Comparison of ENCODE assay signal across 8 cellular contexts in genomic region chr9:137222190-137223077, GRCh38.
DNase-seq lines count a peak whose midpoint lies in the region; ATAC-seq lines count a peak whose summit lies in the region.

TSS of gene RNF208 (minus strand) at chr9:137222240. CDS start at chr9:137221212, 1,028 bp downstream.

- H3K4me1 ChIP-seq in iPS-18a (ENCODE audit: control insufficient read depth, low read depth, low read length), result no peaks in the 10 kb centered on the region

- peaks cover 12% of the 10 kb centered on the region for H3K4me1 Mint-ChIP-seq in activated naive CD8-positive, alpha-beta T cell treated with anti-CD3 and anti-CD28 coated beads, Interleukin-2, amount 50 U/mL, for 24 hours
- H3K4me1 Mint-ChIP-seq in stimulated activated naive B cell treated with anti-CD40 and anti-IgM and Interleukin-4, amounts not matched to agents 10 μg/mL and 1 μg/mL and 100 μg/mL, for 72 hours, result peaks cover 11 to 25% of the 10 kb centered on the region in 2 donors

- peak within 1 kb of the TSS; percentile 60 for H3K27ac Mint-ChIP-seq in activated naive CD8-positive, alpha-beta T cell treated with anti-CD3 and anti-CD28 coated beads, Interleukin-2, amount 50 U/mL, for 24 hours
- H3K27ac Mint-ChIP-seq in stimulated activated naive B cell treated with anti-CD40 and anti-IgM and Interleukin-4, amounts not matched to agents 10 μg/mL and 1 μg/mL and 100 μg/mL, for 72 hours, result peak within 1 kb of the TSS; percentile 91

- no peaks in the 10 kb centered on the region for H3K9me3 Mint-ChIP-seq in activated naive CD8-positive, alpha-beta T cell treated with anti-CD3 and anti-CD28 coated beads, Interleukin-2, amount 50 U/mL, for 24 hours
- no peaks in the 10 kb centered on the region for H3K9me3 Mint-ChIP-seq in stimulated activated naive B cell treated with anti-CD40 and anti-IgM and Interleukin-4, amounts not matched to agents 10 μg/mL and 1 μg/mL and 100 μg/mL, for 72 hours

- peak within 1 kb of the TSS; percentile 75 for H3K4me3 ChIP-seq in iPS-18a (ENCODE audit: low read length)

- no peaks in the 10 kb centered on the region for H3K36me3 Mint-ChIP-seq in activated naive CD8-positive, alpha-beta T cell treated with anti-CD3 and anti-CD28 coated beads, Interleukin-2, amount 50 U/mL, for 24 hours (ENCODE audit: low read depth)
- H3K36me3 Mint-ChIP-seq in stimulated activated naive B cell treated with anti-CD40 and anti-IgM and Interleukin-4, amounts not matched to agents 10 μg/mL and 1 μg/mL and 100 μg/mL, for 72 hours, result peaks cover 0 to 5% of the 10 kb centered on the region in 2 donors

- DNase-seq in activated naive CD8-positive, alpha-beta T cell treated with anti-CD3 and anti-CD28 coated beads, Interleukin-2, amount 50 U/mL, for 24 hours, result no peak
- no peak for DNase-seq in stimulated activated naive B cell treated with anti-CD40 and anti-IgM and Interleukin-4, amounts not matched to agents 10 μg/mL and 1 μg/mL and 100 μg/mL, for 72 hours
- no peak for DNase-seq in stimulated activated CD4-positive, alpha-beta T cell treated with anti-CD3 and anti-CD28 coated beads, Interleukin-4, amount 100 ng/mL, for 1 hour

- peak within 1 kb of the TSS; percentile 76 for H3K4me3 Mint-ChIP-seq in activated naive CD8-positive, alpha-beta T cell treated with anti-CD3 and anti-CD28 coated beads, Interleukin-2, amount 50 U/mL, for 24 hours
- H3K4me3 Mint-ChIP-seq in stimulated activated naive B cell treated with anti-CD40 and anti-IgM and Interleukin-4, amounts not matched to agents 10 μg/mL and 1 μg/mL and 100 μg/mL, for 72 hours, result peak within 1 kb of the TSS; percentile 83 to 92

- peaks cover 8% of the 10 kb centered on the region for H3K27me3 ChIP-seq in iPS-18a (ENCODE audit: control insufficient read depth, insufficient read depth, low read length)

- no peaks in the 10 kb centered on the region for H3K9me3 ChIP-seq in iPS-18a (ENCODE audit: control insufficient read depth, low read depth, low read length)

- no peaks in the 10 kb centered on the region for H3K27me3 Mint-ChIP-seq in activated naive CD8-positive, alpha-beta T cell treated with anti-CD3 and anti-CD28 coated beads, Interleukin-2, amount 50 U/mL, for 24 hours
- peaks cover 1 to 4% of the 10 kb centered on the region in 2 donors for H3K27me3 Mint-ChIP-seq in stimulated activated naive B cell treated with anti-CD40 and anti-IgM and Interleukin-4, amounts not matched to agents 10 μg/mL and 1 μg/mL and 100 μg/mL, for 72 hours

- no peak within 1 kb of the TSS for H3K27ac ChIP-seq in iPS-18a (ENCODE audit: low read length)

- no peaks in the 10 kb centered on the region for H3K36me3 ChIP-seq in iPS-18a (ENCODE audit: control insufficient read depth, low read depth, low read length)

- ATAC-seq in GM18861 (IDR thresholded peaks at IDR 0.05; ENCODE audit: unreplicated experiment), result peak; percentile 2
- ATAC-seq in HG03432 (IDR thresholded peaks at IDR 0.05; ENCODE audit: unreplicated experiment), result peak; percentile 3
- no peak for ATAC-seq in activated naive CD8-positive, alpha-beta T cell treated with anti-CD3 and anti-CD28 coated beads, Interleukin-2, amount 50 U/mL, for 24 hours
- peak in 1 of 2 donors; percentile 8 for ATAC-seq in stimulated activated naive B cell treated with anti-CD40 and anti-IgM and Interleukin-4, amounts not matched to agents 10 μg/mL and 1 μg/mL and 100 μg/mL, for 72 hours (replicated peaks)
- no peak for ATAC-seq in HG03460 (IDR thresholded peaks at IDR 0.05; ENCODE audit: unreplicated experiment)
- ATAC-seq in HG03280 (IDR thresholded peaks at IDR 0.05; ENCODE audit: unreplicated experiment), result no peak

- no peak within 1 kb of the TSS for H3K9ac ChIP-seq in iPS-18a (ENCODE audit: low read length)

Comparison
In these comparisons a context has a peak if more than half of its experiments do, and no peak if none do; other contexts are left out.
1. ATAC-seq: peak in GM18861 (single experiment) and HG03432 (single experiment); none in activated naive CD8-positive, alpha-beta T cell treated with anti-CD3 and anti-CD28 coated beads, Interleukin-2, amount 50 U/mL, for 24 hours (single experiment), HG03460 (single experiment) and HG03280 (single experiment).